8 cellular contexts compared by ENCODE assay signal in the genomic region with DNA sequence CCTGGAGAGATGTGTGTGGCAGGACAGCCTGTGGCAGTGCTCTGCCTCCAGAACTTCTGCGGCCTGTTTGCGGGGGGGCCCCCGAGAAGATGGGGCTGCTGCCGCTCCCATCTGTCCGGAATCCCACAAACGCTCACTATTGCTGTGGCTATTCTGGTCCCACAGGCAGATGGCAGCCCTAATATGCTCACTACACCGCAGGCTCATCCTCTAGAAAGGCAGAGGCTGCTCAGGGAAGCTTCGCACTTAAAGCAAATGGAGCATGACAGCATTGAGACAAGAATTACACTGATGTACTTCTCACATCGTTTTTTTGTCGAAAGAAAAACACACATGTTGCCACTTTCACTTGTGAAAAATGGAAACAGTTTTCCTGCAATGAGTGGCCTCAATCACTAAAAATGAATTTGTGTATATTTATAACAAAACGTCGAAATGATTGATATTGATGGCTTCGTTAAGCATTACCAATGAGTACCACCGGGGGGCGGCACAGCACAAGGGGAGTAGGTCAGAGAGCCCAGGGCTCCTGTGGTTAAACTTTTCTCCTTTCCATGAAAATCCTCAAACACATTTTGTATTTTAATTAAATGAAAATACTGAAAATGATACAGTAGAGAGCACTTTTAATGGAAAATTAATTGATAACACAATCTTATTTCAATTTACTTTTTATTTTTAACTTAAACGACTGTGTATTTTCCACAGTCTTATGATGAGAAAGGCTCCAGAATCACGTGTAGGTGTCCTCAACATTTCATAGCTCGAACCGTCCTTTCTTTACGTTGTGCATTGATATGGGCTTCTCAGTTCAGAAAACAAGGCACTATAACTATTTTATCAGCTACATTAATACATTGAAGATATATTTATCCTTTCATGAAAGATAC.
DNase-seq lines count a peak whose midpoint lies in the region; ATAC-seq lines count a peak whose summit lies in the region.

No MANE protein-coding gene starts in this region.

- DNase-seq in DMS114 treated with DMSO at 0.1 percent for 48 hours (lab: John Stamatoyannopoulos, UW; ENCODE audit: unreplicated experiment) = peak; percentile 4
- DNase-seq in HS-27A (ENCODE audit: low read depth) = peak; percentile 20
- DNase-seq in OCI-M1 (lab: John Stamatoyannopoulos, UW) = peak; percentile 97
- DNase-seq in T47D (ENCODE audit: low read depth in 1 of 2, low spot score in 1 of 2) = peak; percentile 66 to 73
- peak; percentile 57 for DNase-seq in islet precursor cell
- peak; percentile 40 to 72 for DNase-seq in stimulated activated CD4-positive, alpha-beta T cell treated with anti-CD3 and anti-CD28 coated beads, Interleukin-4, amount 100 ng/mL, for 48 hours (ENCODE audit: low read depth in 2 of 2)
- no peak for DNase-seq in activated CD4-positive, CD25-positive, alpha-beta regulatory T cell (lab: John Stamatoyannopoulos, UW)

- in situ Hi-C loops in T47D (cut with HindIII; ENCODE audit: low pct_unique_long_range_greater_than_20kb, low sequenced_read_pairs) = no loop called here

- no peak for ATAC-seq in GM18511 (IDR thresholded peaks at IDR 0.05; ENCODE audit: unreplicated experiment)

Comparison
In these comparisons a context has a peak if more than half of its experiments do, and no peak if none do; other contexts are left out.
1. DNase-seq: peak in DMS114 treated with DMSO at 0.1 percent for 48 hours (single experiment), HS-27A (single experiment), OCI-M1 (single experiment), T47D (2 of 2), islet precursor cell (single experiment) and stimulated activated CD4-positive, alpha-beta T cell treated with anti-CD3 and anti-CD28 coated beads, Interleukin-4, amount 100 ng/mL, for 48 hours (2 of 2); none in activated CD4-positive, CD25-positive, alpha-beta regulatory T cell (0 of 4).